In the genomic region with DNA sequence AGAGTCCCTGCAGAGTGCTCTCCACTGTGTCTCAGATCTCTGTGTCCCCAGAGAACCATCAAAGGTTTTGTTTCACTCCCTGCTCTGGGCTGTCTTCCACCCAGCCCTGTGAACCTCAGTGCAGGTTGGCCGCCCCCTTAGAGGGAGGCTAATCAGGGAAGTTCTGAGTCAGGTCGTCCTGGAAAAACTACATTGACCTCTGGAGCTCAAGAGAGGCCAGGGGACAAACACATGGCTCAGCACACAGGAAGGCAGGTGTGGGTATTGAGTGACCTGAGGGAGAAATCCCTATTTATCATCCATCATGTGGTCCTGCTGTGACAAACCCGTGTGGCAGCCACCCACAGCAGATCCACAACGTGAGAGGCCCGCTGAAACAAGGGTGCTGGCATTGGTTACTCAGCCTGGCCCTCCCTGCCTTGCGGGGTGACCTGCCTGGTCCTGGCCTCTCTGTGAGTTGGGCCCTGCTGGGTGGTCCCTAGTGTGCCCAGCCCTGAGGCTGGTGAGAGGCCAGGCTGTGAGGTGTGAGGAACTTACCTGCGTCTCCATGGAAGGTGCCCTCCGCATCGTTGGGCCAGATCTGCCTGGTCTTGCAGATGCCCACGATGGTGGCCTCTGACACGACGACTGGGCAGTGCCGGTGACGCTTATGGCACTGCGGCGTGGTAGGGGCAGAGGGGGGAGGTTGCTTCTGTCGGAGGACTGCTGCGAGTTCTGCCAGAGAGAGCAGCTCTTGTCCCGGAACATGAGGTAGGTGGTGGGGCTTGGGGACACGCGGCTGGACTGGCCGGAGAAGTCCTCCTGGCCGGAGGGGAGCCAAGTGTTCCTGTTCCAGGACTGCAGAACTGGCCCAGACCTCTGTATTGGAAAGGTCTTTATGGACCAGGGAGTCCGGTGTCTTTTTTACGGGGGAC, we compare ENCODE assay signal across 8 cellular contexts. TPM values are rescaled to one million over a fixed set of nuclear protein-coding genes. Genes with fewer than 3 reads are reported as not detected.
DNase-seq lines count a peak whose midpoint lies in the region; ATAC-seq and TF ChIP-seq lines count a peak whose summit lies in the region.

No MANE protein-coding gene starts in this region.

- H3K9me3 ChIP-seq in DOHH2 (ENCODE audit: control insufficient read depth, insufficient read depth, low read length) (peaks cover 17% of the 10 kb centered on the region), OCI-LY7 (ENCODE audit: low read length) (peaks cover 15% of the 10 kb centered on the region)

- WGBS in urinary bladder, result 45% methylated on average over 25 of the region's 25 CpGs

- no peaks in the 10 kb centered on the region for H3K27me3 ChIP-seq in DOHH2 (ENCODE audit: control insufficient read depth, low read length)

- no peak for ATAC-seq in HG03159 (IDR thresholded peaks at IDR 0.05; ENCODE audit: unreplicated experiment)
- ATAC-seq in HG02870 (IDR thresholded peaks at IDR 0.05; ENCODE audit: unreplicated experiment), result no peak

- POLR2A ChIA-PET in OCI-LY7 (lab: Charles Lee), result no interaction called here

- H2AFZ ChIP-seq in OCI-LY7 (ENCODE audit: low read length), result peak overlapping the region; percentile 56; the same call in 1 of the 2 replicates

- H3K4me3 ChIP-seq in DOHH2 (ENCODE audit: low read length) (peak overlapping the region; percentile 60), OCI-LY7 (ENCODE audit: low read depth, low read length, poor library complexity, severe bottlenecking) (peak overlapping the region; percentile 71), choroid plexus epithelial cell (ENCODE audit: low read depth, low read length) (peak overlapping the region; percentile 77), urinary bladder (ENCODE audit: low read depth, low read length) (peak overlapping the region; percentile 87)

- intact Hi-C loops in OCI-LY7 (cut with micrococcal nuclease; ENCODE audit: unreplicated experiment), result loop anchor here (1.0 to 2.0 kb wide), 2 partner anchors 90 to 111 kb away; no protein-coding TSS in a partner anchor

- H3F3A ChIP-seq in DOHH2 (ENCODE audit: control insufficient read depth, insufficient read depth), result peaks cover 11% of the 10 kb centered on the region

- H4K20me1 ChIP-seq in DOHH2 (ENCODE audit: control insufficient read depth, insufficient read depth, low read depth, low read length) (peaks cover 22% of the 10 kb centered on the region), OCI-LY7 (ENCODE audit: insufficient read depth, low read length) (peaks cover 24% of the 10 kb centered on the region)

- H3K36me3 ChIP-seq in DOHH2 (ENCODE audit: control insufficient read depth, low read length) (peaks cover 34% of the 10 kb centered on the region), OCI-LY7 (ENCODE audit: insufficient read depth, low read length) (peaks cover 21% of the 10 kb centered on the region), urinary bladder (ENCODE audit: insufficient read depth) (no peaks in the 10 kb centered on the region)

- H3K4me2 ChIP-seq in DOHH2 (ENCODE audit: low read length) (peak overlapping the region; percentile 57), OCI-LY7 (ENCODE audit: low read length) (peak overlapping the region; percentile 85)

- BruUV-seq in OCI-LY7 (replicated peaks; lab: Mats Ljungman, UMichigan), result no TSS peak

- CTCF ChIA-PET in OCI-LY7 (lab: Charles Lee; ENCODE audit: unreplicated experiment), result interaction anchor here (0.5 to 1.5 kb wide), 3 partner anchors 60 to 116 kb away, joined by 3 to 10 read pairs (median 7); no protein-coding TSS in a partner anchor

- no peaks in the 10 kb centered on the region for H3K9me2 ChIP-seq in DOHH2 (replicated peaks; ENCODE audit: control insufficient read depth, low read length)
- H3K9me2 ChIP-seq in OCI-LY7 (ENCODE audit: insufficient read depth, low read length), result no peaks in the 10 kb centered on the region

- DNase-seq in OCI-LY7 (ENCODE audit: low spot score), result peak; percentile 60
- no peak for DNase-seq in choroid plexus epithelial cell (ENCODE audit: low read depth)
- DNase-seq in midbrain (lab: John Stamatoyannopoulos, UW), result peak; percentile 75
- DNase-seq in NCI-H2029 treated with DMSO at 0.1 percent for 48 hours (lab: John Stamatoyannopoulos, UW), result no peak

- H3K4me1 ChIP-seq in DOHH2 (ENCODE audit: control insufficient read depth, low read length) (peaks cover 49% of the 10 kb centered on the region), OCI-LY7 (ENCODE audit: insufficient read depth, low read length, poor library complexity, severe bottlenecking) (peaks cover 64% of the 10 kb centered on the region), urinary bladder (ENCODE audit: insufficient read depth) (peaks cover 1% of the 10 kb centered on the region)

- no peak for TF ChIP-seq CTCF in DOHH2 (IDR thresholded peaks at IDR 0.05; ENCODE audit: low read depth, low read length, poor library complexity, severe bottlenecking)
- TF ChIP-seq CTCF in OCI-LY7 (conservative IDR thresholded peaks at IDR 0.05; ENCODE audit: low read length), result no peak; the same call in 1 of the 2 replicates
- TF ChIP-seq CTCF in choroid plexus epithelial cell (conservative IDR thresholded peaks at IDR 0.05; ENCODE audit: low read depth, low read length), result no peak

- no peak overlapping the region for H3K27ac ChIP-seq in DOHH2 (ENCODE audit: low read depth, low read length)
- peak overlapping the region; percentile 33 for H3K27ac ChIP-seq in OCI-LY7 (ENCODE audit: low read depth, low read length, poor library complexity, severe bottlenecking)
- H3K27ac ChIP-seq in urinary bladder (ENCODE audit: low read depth), result no peak overlapping the region

- H3K79me2 ChIP-seq in DOHH2 (ENCODE audit: control insufficient read depth, low read length) (peaks cover 39% of the 10 kb centered on the region), OCI-LY7 (ENCODE audit: insufficient read depth, low read depth, low read length) (peaks cover 34% of the 10 kb centered on the region)

RNA-seq across cellular contexts. Expression of a gene that starts 0.7 kb away (rescaled TPM):
- 46.5 and 51.3 TPM in 2 replicates for total RNA-seq in OCI-LY7 (2014; rRNA removed; shearing (Covaris generic))
- total RNA-seq in OCI-LY7 (2022) (38.7 and 42.2 TPM in 2 replicates), urinary bladder (14.1 TPM)
- 35.0 TPM for polyA plus RNA-seq in urinary bladder

RNA-seq across cellular contexts. Expression of a gene that starts 34.4 kb away (rescaled TPM):
- total RNA-seq in OCI-LY7 (2014; rRNA removed; shearing (Covaris generic)), result 0.15 and 0.41 TPM in 2 replicates
- total RNA-seq in OCI-LY7 (2022) (2.5 and 3.0 TPM in 2 replicates), urinary bladder (2.0 TPM)
- polyA plus RNA-seq in urinary bladder, result 3.7 TPM

RNA-seq across cellular contexts. Expression of a gene that starts 37.8 kb away (rescaled TPM):
- 0.98 and 3.0 TPM in 2 replicates for total RNA-seq in OCI-LY7 (2014; rRNA removed; shearing (Covaris generic))
- total RNA-seq in OCI-LY7 (2022), result 6.1 and 7.9 TPM in 2 replicates
- total RNA-seq in urinary bladder, result 0.58 TPM
- polyA plus RNA-seq in urinary bladder, result 0.13 TPM

Comparison
In these comparisons a context has a peak if more than half of its experiments do, and no peak if none do; other contexts are left out.
1. DNase-seq: peak in OCI-LY7 (single experiment) and midbrain (single experiment); none in choroid plexus epithelial cell (single experiment) and NCI-H2029 treated with DMSO at 0.1 percent for 48 hours (single experiment).
2. Peak in every context shown above with its lines, with median percentiles within 50 percentile points of each other: H3K4me3 ChIP-seq.